15 cellular contexts compared by ENCODE assay signal in genomic region chr11:122976734-122977454, GRCh38. TPM values are rescaled to one million over a fixed set of nuclear protein-coding genes. Genes with fewer than 3 reads are reported as not detected.
DNase-seq lines count a peak whose midpoint lies in the region; ATAC-seq, FAIRE-seq and TF ChIP-seq lines count a peak whose summit lies in the region.
"Had no signal": no experiment of that assay in that cellular context is flagged by ENCODE, and none has a peak within 500 bp of the region (broad histone marks: within the 10 kb centered on the region; RNA-seq: fewer than 3 reads in every experiment).

No MANE protein-coding gene starts in this region.

- intact Hi-C loops in heart left ventricle (cut with DNase I) (no loop called here), left ventricle myocardium superior (cut with micrococcal nuclease) (no loop called here)

- no peak for FAIRE-seq in urothelium cell line (lab: Jason Lieb, UNC)

- H4K20me1 ChIP-seq in osteoblast (ENCODE audit: insufficient read depth, low read length) = peaks cover 2% of the 10 kb centered on the region

- H2AFZ ChIP-seq in osteoblast (ENCODE audit: low read length) = no peak overlapping the region

- H3K9me3 ChIP-seq in heart left ventricle = no peaks in the 10 kb centered on the region
- no peaks in the 10 kb centered on the region for H3K9me3 ChIP-seq in osteoblast (ENCODE audit: low read depth, low read length)

- H3K27me3 ChIP-seq in heart left ventricle (peaks cover 47 to 98% (median 84%) of the 10 kb centered on the region in 9 donors), osteoblast (ENCODE audit: insufficient read depth, low read length) (peaks cover 96% of the 10 kb centered on the region)

- H3K79me2 ChIP-seq in osteoblast (ENCODE audit: insufficient read depth, low read length) = no peaks in the 10 kb centered on the region

- ATAC-seq in heart left ventricle = no peak
- ATAC-seq in left ventricle myocardium superior = no peak

- no peak overlapping the region for H3K4me2 ChIP-seq in osteoblast (ENCODE audit: insufficient read depth, low read length)

- H3K27ac ChIP-seq in heart left ventricle = no peak overlapping the region
- H3K27ac ChIP-seq in osteoblast (ENCODE audit: low read depth, low read length) = no peak overlapping the region
- H3K27ac ChIP-seq: epithelial cell of prostate had no signal

- no peak for TF ChIP-seq CTCF in heart left ventricle (IDR thresholded peaks at IDR 0.05)
- no peak for TF ChIP-seq CTCF in osteoblast (IDR thresholded peaks at IDR 0.05; ENCODE audit: extremely low read depth, low read depth, low read length)

- WGBS in heart left ventricle, 4 donors = 2 to 3% (median 3%) methylated on average over 48 of the region's 48 CpGs

- H3K36me3 ChIP-seq in heart left ventricle (no peaks in the 10 kb centered on the region), osteoblast (ENCODE audit: insufficient read depth, low read length) (no peaks in the 10 kb centered on the region)

- no peak for TF ChIP-seq POLR2A in heart left ventricle (IDR thresholded peaks at IDR 0.05)

- peak overlapping the region in 10 of 12 donors; percentile 6 to 32 (median 16) for H3K4me3 ChIP-seq in heart left ventricle
- H3K4me3 ChIP-seq in osteoblast (ENCODE audit: insufficient read depth, low read length) = no peak overlapping the region

- H3K4me1 ChIP-seq in heart left ventricle (peaks cover 0 to 22% (median 7%) of the 10 kb centered on the region in 12 donors), osteoblast (ENCODE audit: insufficient read depth, low read length) (no peaks in the 10 kb centered on the region)

- DNase-seq in heart left ventricle (no peak), left ventricle myocardium superior (no peak), left kidney (ENCODE audit: low read depth, low spot score) (peak; percentile 53), urothelium cell line (ENCODE audit: low spot score) (peak; percentile 31), DMS153 treated with DMSO at 0.1 percent for 48 hours (lab: John Stamatoyannopoulos, UW; ENCODE audit: unreplicated experiment) (no peak), NCI-H446 treated with DMSO at 0.1 percent for 48 hours (lab: John Stamatoyannopoulos, UW) (no peak), osteoblast (ENCODE audit: insufficient read length, low spot score, missing footprints) (no peak)
- DNase-seq in activated T-cell treated with anti-CD3 and anti-CD28 coated beads, Interleukin-2, amount 50 U/mL, for 48 hours = peak; percentile 28 to 31
- DNase-seq: activated gamma-delta T cell, HFFc6, NCI-H2171 treated with DMSO at 0.1 percent for 48 hours had no signal

RNA-seq across cellular contexts. Expression of gene BSX, which starts 4.7 kb away (rescaled TPM):
- total RNA-seq in heart left ventricle (not detected), left ventricle myocardium superior (not detected), osteoblast (not detected in 2 replicates)
- polyA plus RNA-seq in heart left ventricle = not detected
- total RNA-seq: HFFc6, HT-29, lung microvascular endothelial cell, temporal lobe had no signal

Comparison
In these comparisons a context has a peak if more than half of its experiments do, and no peak if none do; other contexts are left out.
1. DNase-seq: peak in activated T-cell treated with anti-CD3 and anti-CD28 coated beads, Interleukin-2, amount 50 U/mL, for 48 hours (2 of 2), left kidney (single experiment) and urothelium cell line (single experiment); none in heart left ventricle (0 of 5), left ventricle myocardium superior (single experiment), DMS153 treated with DMSO at 0.1 percent for 48 hours (single experiment), NCI-H446 treated with DMSO at 0.1 percent for 48 hours (single experiment) and osteoblast (single experiment).